In genomic region chr22:49500942-49501395, GRCh38 we compare ENCODE assay signal across 35 cellular contexts.
"Had no signal": no experiment of that assay in that cellular context is flagged by ENCODE, and none has a peak within 500 bp of the region (broad histone marks: within the 10 kb centered on the region; RNA-seq: fewer than 3 reads in every experiment).

No MANE protein-coding gene starts in this region.

- H3K4me1 Mint-ChIP-seq: activated B cell treated with CpG ODN at 0.5 μM for 24 hours; activated CD4-positive, alpha-beta T cell treated with anti-CD3 and anti-CD28 coated beads, Interleukin-2, amount 10 ng/mL, durations not matched to agents 24 days and 14 days; activated CD8-positive, alpha-beta memory T cell treated with anti-CD3 and anti-CD28 coated beads, Interleukin-2, amount 10 ng/mL, durations not matched to agents 7 days and 5 days; activated naive CD4-positive, alpha-beta T cell treated with anti-CD3 and anti-CD28 coated beads, Interleukin-2, amount 50 U/mL, for 24 hours; activated naive CD8-positive, alpha-beta T cell treated with anti-CD3 and anti-CD28 coated beads for 36 hours; activated naive CD8-positive, alpha-beta T cell treated with anti-CD3 and anti-CD28 coated beads, Interleukin-2, amount 50 U/mL, for 24 hours; brain; T-helper 17 cell had no signal

- DNase-seq: activated B cell treated with CpG ODN at 0.5 μM for 24 hours; activated CD4-positive, alpha-beta memory T cell treated with anti-CD3 and anti-CD28 coated beads for 36 hours; activated CD4-positive, alpha-beta T cell treated with anti-CD3 and anti-CD28 coated beads, Interleukin-2, amount 10 ng/mL, durations not matched to agents 24 days and 14 days; activated CD8-positive, alpha-beta memory T cell treated with anti-CD3 and anti-CD28 coated beads, Interleukin-2, amount 10 ng/mL, durations not matched to agents 7 days and 5 days; activated CD8-positive, alpha-beta memory T cell treated with anti-CD3 and anti-CD28 coated beads, Interleukin-2, amount 50 U/mL, for 4 hours; activated CD8-positive, alpha-beta T cell treated with anti-CD3 and anti-CD28 coated beads, Interleukin-2, amount 10 ng/mL, durations not matched to agents 7 days and 5 days; activated effector memory CD4-positive, alpha-beta T cell treated with anti-CD3 and anti-CD28 coated beads, Interleukin-2, amount 50 U/mL, for 16 hours; activated naive CD4-positive, alpha-beta T cell treated with anti-CD3 and anti-CD28 coated beads for 36 hours; activated naive CD8-positive, alpha-beta T cell treated with anti-CD3 and anti-CD28 coated beads for 36 hours; activated naive CD8-positive, alpha-beta T cell treated with anti-CD3 and anti-CD28 coated beads, Interleukin-2, amount 50 U/mL, for 24 hours; activated T-cell treated with anti-CD3 and anti-CD28 coated beads, Interleukin-2, amount 50 U/mL, for 1 hour; activated T-cell treated with anti-CD3 and anti-CD28 coated beads, Interleukin-2, amount 50 U/mL, for 48 hours; adrenal gland; amygdala; aorta; central memory CD4-positive, alpha-beta T cell; cerebellar nuclear complex; colonic mucosa; effector CD8-positive, alpha-beta T cell; foreskin melanocyte; heart right ventricle; T-helper 17 cell; T1000; WERI-Rb-1 had no signal

- H3K4me2 ChIP-seq: hepatocyte had no signal

- H3K27ac ChIP-seq: adrenal gland, breast epithelium, cardiac muscle cell, colonic mucosa, esophagus muscularis mucosa, gastroesophageal sphincter, heart right ventricle, hepatocyte, WERI-Rb-1 had no signal

- H2AFZ ChIP-seq: hepatocyte had no signal

- H3K27ac Mint-ChIP-seq: activated B cell treated with CpG ODN at 0.5 μM for 24 hours; activated CD4-positive, alpha-beta memory T cell treated with anti-CD3 and anti-CD28 coated beads for 36 hours; activated CD4-positive, alpha-beta T cell treated with anti-CD3 and anti-CD28 coated beads, Interleukin-2, amount 10 ng/mL, durations not matched to agents 24 days and 14 days; activated CD8-positive, alpha-beta memory T cell treated with anti-CD3 and anti-CD28 coated beads, Interleukin-2, amount 10 ng/mL, durations not matched to agents 7 days and 5 days; activated CD8-positive, alpha-beta T cell treated with anti-CD3 and anti-CD28 coated beads, Interleukin-2, amount 10 ng/mL, durations not matched to agents 7 days and 5 days; activated naive CD4-positive, alpha-beta T cell treated with anti-CD3 and anti-CD28 coated beads for 36 hours; activated naive CD4-positive, alpha-beta T cell treated with anti-CD3 and anti-CD28 coated beads, Interleukin-2, amount 50 U/mL, for 24 hours; activated naive CD8-positive, alpha-beta T cell treated with anti-CD3 and anti-CD28 coated beads for 36 hours; activated naive CD8-positive, alpha-beta T cell treated with anti-CD3 and anti-CD28 coated beads, Interleukin-2, amount 50 U/mL, for 24 hours; activated T-helper 1 cell treated with anti-CD3 and anti-CD28 coated beads, Interleukin-12 subunit alpha, Interleukin-12 subunit beta, Interleukin-2, Interleukin-4 antibody, amounts not matched to agents 30 ng/mL and 10 ng/mL and 1 ng/mL, durations not matched to agents 14 hours and 24 hours and 36 hours; activated T-helper 2 cell treated with anti-CD3 and anti-CD28 coated beads, Interferon-gamma antibody, Interleukin-2, Interleukin-4, amounts not matched to agents 10 μg/mL and 5 μg/mL and 100 μg/mL, durations not matched to agents 14 hours and 24 hours and 36 hours; brain; T-helper 17 cell; T-helper 2 cell treated with Interferon-gamma antibody and Interleukin-4, amounts not matched to agents 5 μg/mL and 100 μg/mL, for 36 hours had no signal

- H3K36me3 Mint-ChIP-seq: activated CD4-positive, alpha-beta memory T cell treated with anti-CD3 and anti-CD28 coated beads for 36 hours; activated CD8-positive, alpha-beta memory T cell treated with anti-CD3 and anti-CD28 coated beads, Interleukin-2, amount 10 ng/mL, durations not matched to agents 7 days and 5 days; activated naive CD4-positive, alpha-beta T cell treated with anti-CD3 and anti-CD28 coated beads, Interleukin-2, amount 50 U/mL, for 24 hours; brain had no signal

- H3K4me3 ChIP-seq: adrenal gland, breast epithelium, cardiac muscle cell, colonic mucosa, esophagus muscularis mucosa, gastroesophageal sphincter, heart right ventricle, hepatocyte had no signal

- H3K27me3 Mint-ChIP-seq: activated B cell treated with CpG ODN at 0.5 μM for 24 hours; activated CD4-positive, alpha-beta memory T cell treated with anti-CD3 and anti-CD28 coated beads for 36 hours; activated CD4-positive, alpha-beta T cell treated with anti-CD3 and anti-CD28 coated beads, Interleukin-2, amount 10 ng/mL, durations not matched to agents 24 days and 14 days; activated CD8-positive, alpha-beta memory T cell treated with anti-CD3 and anti-CD28 coated beads, Interleukin-2, amount 10 ng/mL, durations not matched to agents 7 days and 5 days; activated naive CD4-positive, alpha-beta T cell treated with anti-CD3 and anti-CD28 coated beads, Interleukin-2, amount 50 U/mL, for 24 hours; activated naive CD8-positive, alpha-beta T cell treated with anti-CD3 and anti-CD28 coated beads for 36 hours; activated naive CD8-positive, alpha-beta T cell treated with anti-CD3 and anti-CD28 coated beads, Interleukin-2, amount 50 U/mL, for 24 hours; T-helper 17 cell had no signal

- H3K79me2 ChIP-seq: hepatocyte had no signal

- H3K9me3 ChIP-seq: adrenal gland, colonic mucosa had no signal

- H3K9me3 Mint-ChIP-seq: activated CD4-positive, alpha-beta memory T cell treated with anti-CD3 and anti-CD28 coated beads for 36 hours; activated CD4-positive, alpha-beta T cell treated with anti-CD3 and anti-CD28 coated beads, Interleukin-2, amount 10 ng/mL, durations not matched to agents 24 days and 14 days; activated naive CD4-positive, alpha-beta T cell treated with anti-CD3 and anti-CD28 coated beads for 36 hours; activated naive CD4-positive, alpha-beta T cell treated with anti-CD3 and anti-CD28 coated beads, Interleukin-2, amount 50 U/mL, for 24 hours; activated naive CD8-positive, alpha-beta T cell treated with anti-CD3 and anti-CD28 coated beads for 36 hours; activated naive CD8-positive, alpha-beta T cell treated with anti-CD3 and anti-CD28 coated beads, Interleukin-2, amount 50 U/mL, for 24 hours; activated T-helper 1 cell treated with anti-CD3 and anti-CD28 coated beads, Interleukin-12 subunit alpha, Interleukin-12 subunit beta, Interleukin-2, Interleukin-4 antibody, amounts not matched to agents 30 ng/mL and 10 ng/mL and 1 ng/mL, durations not matched to agents 14 hours and 24 hours and 36 hours; activated T-helper 2 cell treated with anti-CD3 and anti-CD28 coated beads, Interferon-gamma antibody, Interleukin-2, Interleukin-4, amounts not matched to agents 10 μg/mL and 5 μg/mL and 100 μg/mL, durations not matched to agents 14 hours and 24 hours and 36 hours; T-helper 2 cell treated with Interferon-gamma antibody and Interleukin-4, amounts not matched to agents 5 μg/mL and 100 μg/mL, for 36 hours had no signal

- H3K36me3 ChIP-seq: adrenal gland, breast epithelium, cardiac muscle cell, colonic mucosa, esophagus muscularis mucosa, gastroesophageal sphincter, heart right ventricle, WERI-Rb-1 had no signal

- H3K27me3 ChIP-seq: adrenal gland, cardiac muscle cell, colonic mucosa, heart right ventricle, hepatocyte had no signal

- H3K4me3 Mint-ChIP-seq: activated B cell treated with CpG ODN at 0.5 μM for 24 hours; activated CD4-positive, alpha-beta memory T cell treated with anti-CD3 and anti-CD28 coated beads for 36 hours; activated CD4-positive, alpha-beta T cell treated with anti-CD3 and anti-CD28 coated beads, Interleukin-2, amount 10 ng/mL, durations not matched to agents 24 days and 14 days; activated CD8-positive, alpha-beta memory T cell treated with anti-CD3 and anti-CD28 coated beads, Interleukin-2, amount 10 ng/mL, durations not matched to agents 7 days and 5 days; activated CD8-positive, alpha-beta T cell treated with anti-CD3 and anti-CD28 coated beads, Interleukin-2, amount 10 ng/mL, durations not matched to agents 7 days and 5 days; activated naive CD4-positive, alpha-beta T cell treated with anti-CD3 and anti-CD28 coated beads for 36 hours; activated naive CD4-positive, alpha-beta T cell treated with anti-CD3 and anti-CD28 coated beads, Interleukin-2, amount 50 U/mL, for 24 hours; activated naive CD8-positive, alpha-beta T cell treated with anti-CD3 and anti-CD28 coated beads for 36 hours; activated naive CD8-positive, alpha-beta T cell treated with anti-CD3 and anti-CD28 coated beads, Interleukin-2, amount 50 U/mL, for 24 hours; activated T-helper 1 cell treated with anti-CD3 and anti-CD28 coated beads, Interleukin-12 subunit alpha, Interleukin-12 subunit beta, Interleukin-2, Interleukin-4 antibody, amounts not matched to agents 30 ng/mL and 10 ng/mL and 1 ng/mL, durations not matched to agents 14 hours and 24 hours and 36 hours; brain; T-helper 17 cell; T-helper 2 cell treated with Interferon-gamma antibody and Interleukin-4, amounts not matched to agents 5 μg/mL and 100 μg/mL, for 36 hours had no signal

- ATAC-seq: activated CD4-positive, CD25-positive, alpha-beta regulatory T cell treated with anti-CD3 and anti-CD28 coated beads, Interleukin-2, amount 50 U/mL, for 24 hours; activated CD8-positive, alpha-beta memory T cell treated with anti-CD3 and anti-CD28 coated beads, Interleukin-2, amount 10 ng/mL, durations not matched to agents 7 days and 5 days; activated CD8-positive, alpha-beta T cell treated with anti-CD3 and anti-CD28 coated beads, Interleukin-2, amount 10 ng/mL, durations not matched to agents 7 days and 5 days; activated naive CD8-positive, alpha-beta T cell treated with anti-CD3 and anti-CD28 coated beads, Interleukin-2, amount 50 U/mL, for 24 hours; gastroesophageal sphincter; heart right ventricle; T-helper 17 cell had no signal

- H3K4me1 ChIP-seq: adrenal gland, breast epithelium, colonic mucosa, esophagus muscularis mucosa, gastroesophageal sphincter, heart right ventricle had no signal
